In genomic region chr1:40819101-40819500, GRCh38 we compare ENCODE assay signal across 13 cellular contexts. TPM values are rescaled to one million over a fixed set of nuclear protein-coding genes. Genes with fewer than 3 reads are reported as not detected.
A peak's percentile ranks its signal among the peaks of the same experiment; 100 is the strongest.
DNase-seq lines count a peak whose midpoint lies in the region; ATAC-seq and TF ChIP-seq lines count a peak whose summit lies in the region.
"Had no signal": no experiment of that assay in that cellular context is flagged by ENCODE, and none has a peak within 500 bp of the region (broad histone marks: within the 10 kb centered on the region; RNA-seq: fewer than 3 reads in every experiment).

No MANE protein-coding gene starts in this region.

- peak overlapping the region; percentile 30 to 81 for H3K4me3 Mint-ChIP-seq in activated T-cell treated with anti-CD3 and anti-CD28 coated beads, Interleukin-2, amount 50 U/mL, for 72 hours
- H3K4me3 Mint-ChIP-seq in activated T-cell treated with anti-CD3 and anti-CD28 coated beads, Interleukin-2, amount 50 U/mL, for 24 hours, result no peak overlapping the region
- peak overlapping the region; percentile 74 for H3K4me3 Mint-ChIP-seq in activated CD4-positive, alpha-beta memory T cell treated with anti-CD3 and anti-CD28 coated beads for 36 hours
- H3K4me3 Mint-ChIP-seq in stimulated activated naive B cell treated with anti-CD40 and anti-IgM and Interleukin-4, amounts not matched to agents 10 μg/mL and 1 μg/mL and 100 μg/mL, for 72 hours, result peak overlapping the region; percentile 85 to 88

- no peak for TF ChIP-seq CTCF in psoas muscle (IDR thresholded peaks at IDR 0.05)

- CTCF ChIA-PET in activated CD4-positive, alpha-beta memory T cell treated with anti-CD3 and anti-CD28 coated beads for 36 hours (lab: Charles Lee), result interaction anchor here (0.9 kb wide), 1 partner anchor 31 kb away, joined by 3 read pairs; no protein-coding TSS in a partner anchor

- H3K36me3 ChIP-seq in psoas muscle (ENCODE audit: insufficient read depth in 1 of 2, low read depth in 1 of 2), result peaks cover 0 to 24% of the 10 kb centered on the region in 2 donors
- H3K36me3 ChIP-seq: gastrocnemius medialis, pancreas had no signal

- intact Hi-C loops in activated CD4-positive, alpha-beta memory T cell treated with anti-CD3 and anti-CD28 coated beads for 36 hours (cut with micrococcal nuclease), result no loop called here
- intact Hi-C loops in psoas muscle (cut with DNase I), result no loop called here

- H3K27me3 ChIP-seq in psoas muscle (ENCODE audit: insufficient read depth in 3 of 3, low read length in 2 of 3), result no peaks in the 10 kb centered on the region
- H3K27me3 ChIP-seq: gastrocnemius medialis, pancreas had no signal

- peaks cover 11% of the 10 kb centered on the region for H3K4me1 Mint-ChIP-seq in activated T-cell treated with anti-CD3 and anti-CD28 coated beads, Interleukin-2, amount 50 U/mL, for 72 hours (ENCODE audit: low read depth)
- H3K4me1 Mint-ChIP-seq in activated T-cell treated with anti-CD3 and anti-CD28 coated beads, Interleukin-2, amount 50 U/mL, for 24 hours (ENCODE audit: low read depth), result peaks cover 17% of the 10 kb centered on the region
- peaks cover 14% of the 10 kb centered on the region for H3K4me1 Mint-ChIP-seq in activated CD4-positive, alpha-beta memory T cell treated with anti-CD3 and anti-CD28 coated beads for 36 hours (ENCODE audit: low read depth)
- H3K4me1 Mint-ChIP-seq in stimulated activated naive B cell treated with anti-CD40 and anti-IgM and Interleukin-4, amounts not matched to agents 10 μg/mL and 1 μg/mL and 100 μg/mL, for 72 hours, result peaks cover 11 to 20% of the 10 kb centered on the region in 2 donors

- no peaks in the 10 kb centered on the region for H3K27me3 Mint-ChIP-seq in activated T-cell treated with anti-CD3 and anti-CD28 coated beads, Interleukin-2, amount 50 U/mL, for 72 hours (ENCODE audit: low read depth)
- H3K27me3 Mint-ChIP-seq in activated T-cell treated with anti-CD3 and anti-CD28 coated beads, Interleukin-2, amount 50 U/mL, for 24 hours, result no peaks in the 10 kb centered on the region
- no peaks in the 10 kb centered on the region for H3K27me3 Mint-ChIP-seq in activated CD4-positive, alpha-beta memory T cell treated with anti-CD3 and anti-CD28 coated beads for 36 hours
- peaks cover 0 to 17% of the 10 kb centered on the region in 2 donors for H3K27me3 Mint-ChIP-seq in stimulated activated naive B cell treated with anti-CD40 and anti-IgM and Interleukin-4, amounts not matched to agents 10 μg/mL and 1 μg/mL and 100 μg/mL, for 72 hours

- no peaks in the 10 kb centered on the region for H3K36me3 Mint-ChIP-seq in activated T-cell treated with anti-CD3 and anti-CD28 coated beads, Interleukin-2, amount 50 U/mL, for 72 hours (ENCODE audit: insufficient read depth in 2 of 2)
- H3K36me3 Mint-ChIP-seq in activated T-cell treated with anti-CD3 and anti-CD28 coated beads, Interleukin-2, amount 50 U/mL, for 24 hours (ENCODE audit: low read depth), result no peaks in the 10 kb centered on the region
- H3K36me3 Mint-ChIP-seq in activated CD4-positive, alpha-beta memory T cell treated with anti-CD3 and anti-CD28 coated beads for 36 hours, result no peaks in the 10 kb centered on the region
- no peaks in the 10 kb centered on the region for H3K36me3 Mint-ChIP-seq in stimulated activated naive B cell treated with anti-CD40 and anti-IgM and Interleukin-4, amounts not matched to agents 10 μg/mL and 1 μg/mL and 100 μg/mL, for 72 hours

- peaks cover 13% of the 10 kb centered on the region for H3K4me1 ChIP-seq in psoas muscle
- H3K4me1 ChIP-seq: pancreas had no signal

- no peak for ATAC-seq in activated T-cell treated with anti-CD3 and anti-CD28 coated beads, Interleukin-2, amount 50 U/mL, for 72 hours (replicated peaks in 1 of 2)
- no peak for ATAC-seq in stimulated activated naive B cell treated with anti-CD40 and anti-IgM and Interleukin-4, amounts not matched to agents 10 μg/mL and 1 μg/mL and 100 μg/mL, for 72 hours (replicated peaks)
- ATAC-seq in psoas muscle (no peak), GM18861 (IDR thresholded peaks at IDR 0.05; ENCODE audit: unreplicated experiment) (no peak), GM19467 (IDR thresholded peaks at IDR 0.05; ENCODE audit: unreplicated experiment) (no peak)
- ATAC-seq: gastrocnemius medialis, Panc1 had no signal

- H3K4me3 ChIP-seq in iPS-11a (ENCODE audit: low read depth, low read length) (peak overlapping the region; percentile 17), psoas muscle (no peak overlapping the region)

- no peaks in the 10 kb centered on the region for H3K9me3 Mint-ChIP-seq in activated T-cell treated with anti-CD3 and anti-CD28 coated beads, Interleukin-2, amount 50 U/mL, for 72 hours
- H3K9me3 Mint-ChIP-seq in activated T-cell treated with anti-CD3 and anti-CD28 coated beads, Interleukin-2, amount 50 U/mL, for 24 hours, result no peaks in the 10 kb centered on the region
- no peaks in the 10 kb centered on the region for H3K9me3 Mint-ChIP-seq in activated CD4-positive, alpha-beta memory T cell treated with anti-CD3 and anti-CD28 coated beads for 36 hours
- H3K9me3 Mint-ChIP-seq in stimulated activated naive B cell treated with anti-CD40 and anti-IgM and Interleukin-4, amounts not matched to agents 10 μg/mL and 1 μg/mL and 100 μg/mL, for 72 hours, result no peaks in the 10 kb centered on the region

- no peaks in the 10 kb centered on the region for H3K9me3 ChIP-seq in psoas muscle
- H3K9me3 ChIP-seq: gastrocnemius medialis, pancreas had no signal

- no peak overlapping the region for H3K27ac Mint-ChIP-seq in activated T-cell treated with anti-CD3 and anti-CD28 coated beads, Interleukin-2, amount 50 U/mL, for 72 hours
- no peak overlapping the region for H3K27ac Mint-ChIP-seq in activated T-cell treated with anti-CD3 and anti-CD28 coated beads, Interleukin-2, amount 50 U/mL, for 24 hours
- H3K27ac Mint-ChIP-seq in activated CD4-positive, alpha-beta memory T cell treated with anti-CD3 and anti-CD28 coated beads for 36 hours, result no peak overlapping the region
- H3K27ac Mint-ChIP-seq in stimulated activated naive B cell treated with anti-CD40 and anti-IgM and Interleukin-4, amounts not matched to agents 10 μg/mL and 1 μg/mL and 100 μg/mL, for 72 hours, result no peak overlapping the region

- no peak overlapping the region for H3K27ac ChIP-seq in psoas muscle
- H3K27ac ChIP-seq: gastrocnemius medialis, pancreas had no signal

- WGBS in psoas muscle, 3 donors, result 65 to 78% (median 72%) methylated on average over 20 to 26 of the region's 26 CpGs

- POLR2A ChIA-PET in activated CD4-positive, alpha-beta memory T cell treated with anti-CD3 and anti-CD28 coated beads for 36 hours (lab: Charles Lee), result interaction anchor here (0.9 kb wide), 1 partner anchor 128 kb away, joined by 3 read pairs; the partner anchor contains the start of gene NFYC

- DNase-seq in activated T-cell treated with anti-CD3 and anti-CD28 coated beads, Interleukin-2, amount 50 U/mL, for 72 hours, result no peak
- no peak for DNase-seq in activated T-cell treated with anti-CD3 and anti-CD28 coated beads, Interleukin-2, amount 50 U/mL, for 24 hours
- no peak for DNase-seq in activated CD4-positive, alpha-beta memory T cell treated with anti-CD3 and anti-CD28 coated beads for 36 hours
- no peak for DNase-seq in stimulated activated naive B cell treated with anti-CD40 and anti-IgM and Interleukin-4, amounts not matched to agents 10 μg/mL and 1 μg/mL and 100 μg/mL, for 72 hours
- no peak for DNase-seq in psoas muscle
- DNase-seq: DND-41, gastrocnemius medialis, NCI-H1048 had no signal

RNA-seq across cellular contexts. Expression of gene KCNQ4, which starts 35.5 kb away (rescaled TPM):
- under 1 TPM; 0.58 to 0.60 TPM for total RNA-seq in activated T-cell treated with anti-CD3 and anti-CD28 coated beads, Interleukin-2, amount 50 U/mL, for 72 hours
- under 1 TPM; 0.45 to 0.53 TPM for total RNA-seq in activated CD4-positive, alpha-beta memory T cell treated with anti-CD3 and anti-CD28 coated beads for 36 hours
- 1 to 10 TPM; 4.6 to 9.1 (median 6.3) TPM for total RNA-seq in psoas muscle
- polyA plus RNA-seq in psoas muscle, result 1 to 10 TPM; 1.9 to 2.7 (median 2.1) TPM

RNA-seq across cellular contexts. Expression of gene CITED4, which starts 43.1 kb away (rescaled TPM):
- 1 to 10 TPM; 1.9 to 2.1 TPM for total RNA-seq in activated T-cell treated with anti-CD3 and anti-CD28 coated beads, Interleukin-2, amount 50 U/mL, for 72 hours
- total RNA-seq in activated CD4-positive, alpha-beta memory T cell treated with anti-CD3 and anti-CD28 coated beads for 36 hours, result 1 to 10 TPM; 1.9 to 2.1 TPM
- 10 to 100 TPM; 16.0 to 24.7 (median 18.6) TPM for total RNA-seq in psoas muscle
- 10 to 100 TPM in 1 of 3 donors, 1 to 10 TPM in 2; 5.6 to 40.9 (median 6.6) TPM for polyA plus RNA-seq in psoas muscle

Comparison
In these comparisons a context has a peak if more than half of its experiments do, and no peak if none do; other contexts are left out.
1. RNA of gene CITED4, which starts 43.1 kb away (total RNA-seq): 16.0 to 24.7 TPM in psoas muscle; 1.9 to 2.1 TPM in activated CD4-positive, alpha-beta memory T cell treated with anti-CD3 and anti-CD28 coated beads for 36 hours and 1.9 to 2.1 TPM in activated T-cell treated with anti-CD3 and anti-CD28 coated beads, Interleukin-2, amount 50 U/mL, for 72 hours; every median in the first group is over 4 times any median in the second.